In genomic region chr22:23144926-23145906, GRCh38 we compare ENCODE assay signal across 8 cellular contexts. TPM values are rescaled to one million over a fixed set of nuclear protein-coding genes. Genes with fewer than 3 reads are reported as not detected.
DNase-seq lines count a peak whose midpoint lies in the region; ATAC-seq and TF ChIP-seq lines count a peak whose summit lies in the region.

Gene RAB36 (plus strand): TSS chr22:23145477. CDS start chr22:23146617, 1,140 bp downstream.

- ATAC-seq in heart left ventricle = peak; percentile 57 to 84 (median 82)
- no peak for ATAC-seq in GM18519 (IDR thresholded peaks at IDR 0.05; ENCODE audit: low FRiP score, unreplicated experiment)

- TF ChIP-seq CTCF in GM13976 (IDR thresholded peaks at IDR 0.05; ENCODE audit: borderline replicate concordance, control extremely low read depth, extremely low read depth, insufficient read depth, missing control alignments) (no peak), heart left ventricle (IDR thresholded peaks at IDR 0.05) (no peak), ovary (IDR thresholded peaks at IDR 0.05) (no peak), testis (IDR thresholded peaks at IDR 0.05) (no peak)

- in situ Hi-C loops in GM13976 (cut with MboI; ENCODE audit: low sequenced_read_pairs, unreplicated experiment) = no loop called here

- intact Hi-C loops in heart left ventricle (cut with DNase I) (no loop called here), ovary (cut with DNase I) (no loop called here), testis (cut with DNase I; ENCODE audit: low total_unique reads) (no loop called here)

- no peaks in the 10 kb centered on the region for H3K36me3 ChIP-seq in heart left ventricle
- no peaks in the 10 kb centered on the region for H3K36me3 ChIP-seq in ovary
- no peaks in the 10 kb centered on the region for H3K36me3 ChIP-seq in testis (ENCODE audit: low read depth, missing control alignments)

- H3K4me1 ChIP-seq in heart left ventricle = peaks cover 0 to 39% (median 24%) of the 10 kb centered on the region in 12 donors
- peaks cover 4% of the 10 kb centered on the region for H3K4me1 ChIP-seq in ovary (ENCODE audit: insufficient read depth)
- H3K4me1 ChIP-seq in testis = peaks cover 15% of the 10 kb centered on the region

- TF ChIP-seq EP300 in ovary (IDR thresholded peaks at IDR 0.05) = no peak

- H3K9me3 ChIP-seq in heart left ventricle (no peaks in the 10 kb centered on the region), ovary (no peaks in the 10 kb centered on the region), testis (no peaks in the 10 kb centered on the region)

- 9 to 18% (median 11%) methylated on average over 30 to 62 of the region's 62 CpGs for WGBS in heart left ventricle, 4 donors
- 1% methylated on average over 34 to 62 of the region's 62 CpGs for WGBS in ovary, 3 donors
- 2 to 3% methylated on average over 24 to 41 of the region's 62 CpGs for WGBS in testis, 2 donors

- DNase-seq in GM13976 (ENCODE audit: low spot score) (peak; percentile 86), NCI-H1048 (lab: John Stamatoyannopoulos, UW) (peak; percentile 98), T-helper 1 cell (peak; percentile 90 to 97 (median 94)), amniotic stem cell (lab: John Stamatoyannopoulos, UW) (peak; percentile 99), heart left ventricle (peak; percentile 94 to 97 (median 97)), ovary (peak; percentile 99 to 100 (median 100)), testis (peak; percentile 100)

- H3K27me3 ChIP-seq in heart left ventricle = peaks cover 0 to 13% (median 0%) of the 10 kb centered on the region in 9 donors
- no peaks in the 10 kb centered on the region for H3K27me3 ChIP-seq in ovary
- no peaks in the 10 kb centered on the region for H3K27me3 ChIP-seq in testis

- H3K27ac ChIP-seq in heart left ventricle (peak within 1 kb of the TSS in 9 of 12 donors; percentile 38 to 81 (median 61)), ovary (peak within 1 kb of the TSS in 1 of 2 donors; percentile 77), testis (peak within 1 kb of the TSS; percentile 29 to 54)

- TF ChIP-seq POLR2A in heart left ventricle (IDR thresholded peaks at IDR 0.05) (no peak), ovary (IDR thresholded peaks at IDR 0.05) (no peak), testis (IDR thresholded peaks at IDR 0.05) (no peak)

- H3K4me3 ChIP-seq in heart left ventricle = peak within 1 kb of the TSS; percentile 14 to 62 (median 50)
- H3K4me3 ChIP-seq in ovary = peak within 1 kb of the TSS; percentile 47
- H3K4me3 ChIP-seq in testis = peak within 1 kb of the TSS; percentile 55 to 72

RNA-seq across cellular contexts. Expression of gene RAB36, which starts in this region (rescaled TPM):
- total RNA-seq in heart left ventricle (1 to 10 TPM in 2 of 9 donors, under 1 TPM in 7; 0.25 to 3.2 (median 0.54) TPM), ovary (10 to 100 TPM in 3 of 7 donors, 1 to 10 TPM in 4; 3.9 to 18.7 (median 9.0) TPM), testis (1 to 10 TPM; 7.4 to 7.5 TPM)
- polyA plus RNA-seq in heart left ventricle (under 1 TPM; 0.11 to 0.55 TPM), ovary (1 to 10 TPM; 4.0 to 5.1 TPM), testis (ENCODE audit: insufficient read depth, low read depth, low replicate concordance) (11.1 TPM)
